ENCODE assay signal across 8 cellular contexts in genomic region chr12:10540776-10541205, GRCh38. TPM values are rescaled to one million over a fixed set of nuclear protein-coding genes. Genes with fewer than 3 reads are reported as not detected.
DNase-seq lines count a peak whose midpoint lies in the region; ATAC-seq and TF ChIP-seq lines count a peak whose summit lies in the region.

No MANE protein-coding gene starts in this region.

- no peak overlapping the region for H3K9ac ChIP-seq in SK-N-SH

- H3K4me1 ChIP-seq in SK-N-SH (ENCODE audit: control insufficient read depth in 1 of 2, insufficient read depth in 2 of 2, low read depth in 1 of 2, low read length in 1 of 2) (no peaks in the 10 kb centered on the region), HAP-1 (no peaks in the 10 kb centered on the region)

- TF ChIP-seq RAD21 in SK-N-SH (IDR thresholded peaks at IDR 0.05; ENCODE audit: low read length), result no peak

- H3K4me3 Mint-ChIP-seq in HFFc6, result no peak overlapping the region
- no peak overlapping the region for H3K4me3 Mint-ChIP-seq in WTC11

- peak; percentile 97 for ATAC-seq in GM18867 (IDR thresholded peaks at IDR 0.05; ENCODE audit: unreplicated experiment)
- no peak for ATAC-seq in WTC11

- H3K4me3 ChIP-seq in SK-N-SH (ENCODE audit: low read depth in 2 of 2, low read length in 1 of 2), result no peak overlapping the region
- no peak overlapping the region for H3K4me3 ChIP-seq in HAP-1

- H3K36me3 ChIP-seq in SK-N-SH (replicated peaks in 1 of 2; ENCODE audit: control insufficient read depth in 1 of 2, insufficient read depth in 2 of 2, low read length in 1 of 2), result no peaks in the 10 kb centered on the region
- no peaks in the 10 kb centered on the region for H3K36me3 ChIP-seq in HAP-1 (replicated peaks)

- H2AFZ ChIP-seq in SK-N-SH (ENCODE audit: low read depth), result no peak overlapping the region

- TF ChIP-seq EP300 in SK-N-SH (IDR thresholded peaks at IDR 0.05; ENCODE audit: borderline replicate concordance in 1 of 2, low read depth in 1 of 2, low read length in 1 of 2), result no peak

- no peak for TF ChIP-seq CTCF in HFFc6 (IDR thresholded peaks at IDR 0.05)
- TF ChIP-seq CTCF in SK-N-SH (IDR thresholded peaks at IDR 0.05), result no peak
- TF ChIP-seq CTCF in WTC11 (IDR thresholded peaks at IDR 0.05), result no peak

- H3K27ac Mint-ChIP-seq in HFFc6 (no peak overlapping the region), WTC11 (no peak overlapping the region)

- H3K4me1 Mint-ChIP-seq in HFFc6 (ENCODE audit: low read depth), result peaks cover 12% of the 10 kb centered on the region
- H3K4me1 Mint-ChIP-seq in WTC11, result peaks cover 4% of the 10 kb centered on the region

- in situ Hi-C loops in HAP-1 (cut with MboI; ENCODE audit: low sequenced_read_pairs), result no loop called here

- H4K20me1 ChIP-seq in SK-N-SH (ENCODE audit: insufficient read depth), result no peaks in the 10 kb centered on the region

- CTCF ChIA-PET in SK-N-SH (lab: Yijun Ruan, JAX) (no interaction called here), WTC11 (lab: Charles Lee) (interaction anchor here (0.5 kb wide), 1 partner anchor 300 kb away, joined by 4 read pairs; no protein-coding TSS in a partner anchor)

- H3K36me3 Mint-ChIP-seq in HFFc6 (ENCODE audit: low read depth) (no peaks in the 10 kb centered on the region), WTC11 (peaks cover 3% of the 10 kb centered on the region; the same call in 1 of the 2 replicates)

- H3K9me3 Mint-ChIP-seq in HFFc6 (no peaks in the 10 kb centered on the region), WTC11 (no peaks in the 10 kb centered on the region)

- H3K79me2 ChIP-seq in SK-N-SH (ENCODE audit: insufficient read depth), result no peaks in the 10 kb centered on the region

- DNase-seq in HFFc6, result peak; percentile 38
- peak; percentile 32 for DNase-seq in M059J (ENCODE audit: low read depth)
- peak; percentile 32 for DNase-seq in iris pigment epithelial cell (ENCODE audit: low read depth)
- no peak for DNase-seq in anterior cingulate cortex (lab: John Stamatoyannopoulos, UW)
- DNase-seq in SK-N-SH, result no peak
- no peak for DNase-seq in HAP-1 (ENCODE audit: low spot score in 2 of 2)
- DNase-seq in WTC11 (ENCODE audit: low spot score), result no peak

- no peaks in the 10 kb centered on the region; the same call in 1 of the 2 replicates for H3K27me3 ChIP-seq in SK-N-SH (ENCODE audit: insufficient read depth)
- H3K27me3 ChIP-seq in HAP-1 (ENCODE audit: low read depth), result peaks cover 4% of the 10 kb centered on the region; the same call in 1 of the 2 replicates

- POLR2A ChIA-PET in SK-N-SH (lab: Yijun Ruan, JAX) (no interaction called here), WTC11 (lab: Charles Lee) (no interaction called here)

- H3K4me2 ChIP-seq in SK-N-SH, result no peak overlapping the region

- H3K27me3 Mint-ChIP-seq in HFFc6 (ENCODE audit: insufficient read depth) (peaks cover 2% of the 10 kb centered on the region; the same call in 1 of the 2 replicates), WTC11 (ENCODE audit: low read depth) (no peaks in the 10 kb centered on the region)

- 3% methylated on average over 2 of the region's 2 CpGs for WGBS in SK-N-SH (ENCODE audit: low lambda C conversion rate)

- H3K27ac ChIP-seq in SK-N-SH (ENCODE audit: low read depth in 2 of 2, low read length in 1 of 2), result no peak overlapping the region

- no peaks in the 10 kb centered on the region for H3K9me2 ChIP-seq in SK-N-SH

- H3K9me3 ChIP-seq in SK-N-SH (no peaks in the 10 kb centered on the region), HAP-1 (no peaks in the 10 kb centered on the region)

- H3F3A ChIP-seq in SK-N-SH (replicated peaks; ENCODE audit: insufficient read depth), result no peaks in the 10 kb centered on the region

TF ChIP-seq in SK-N-SH, 30 proteins besides CTCF, POLR2A, EP300 and RAD21 (continues in another document):
- TF ChIP-seq CHD2 (IDR thresholded peaks at IDR 0.05; ENCODE audit: low read length, partially characterized antibody), result no peak
- TF ChIP-seq RFX5 (IDR thresholded peaks at IDR 0.05; ENCODE audit: low read length), result no peak
- no peak for TF ChIP-seq MEF2A (IDR thresholded peaks at IDR 0.05; ENCODE audit: borderline replicate concordance, low read depth)
- TF ChIP-seq ELF1 (IDR thresholded peaks at IDR 0.05), result no peak
- no peak for TF ChIP-seq YY1 (IDR thresholded peaks at IDR 0.05; ENCODE audit: low read depth)
- no peak for TF ChIP-seq TAF1 (IDR thresholded peaks at IDR 0.05; ENCODE audit: borderline replicate concordance, low read depth, low read length)
- TF ChIP-seq GABPA (IDR thresholded peaks at IDR 0.05; ENCODE audit: low read depth), result no peak
- no peak for TF ChIP-seq MXI1 (IDR thresholded peaks at IDR 0.05; ENCODE audit: low read depth, low read length)
- TF ChIP-seq RCOR1 (IDR thresholded peaks at IDR 0.05; ENCODE audit: low read length), result no peak
- TF ChIP-seq NFIC (IDR thresholded peaks at IDR 0.05; ENCODE audit: borderline replicate concordance), result no peak
- TF ChIP-seq TEAD4 (IDR thresholded peaks at IDR 0.05; ENCODE audit: borderline replicate concordance, insufficient read depth), result no peak
- no peak for TF ChIP-seq JUND (IDR thresholded peaks at IDR 0.05)
- no peak for TF ChIP-seq ZBTB33 (IDR thresholded peaks at IDR 0.05; ENCODE audit: borderline replicate concordance, low read depth)
- TF ChIP-seq FOSL2 (IDR thresholded peaks at IDR 0.05; ENCODE audit: borderline replicate concordance, low read depth), result no peak

TF ChIP-seq in WTC11, 78 proteins besides CTCF, POLR2A, EP300 and RAD21 (continues in another document):
- TF ChIP-seq GTF2I (CRISPR knock-in tag; conservative IDR thresholded peaks at IDR 0.05) (no peak), NFE2L1 (CRISPR knock-in tag; IDR thresholded peaks at IDR 0.05) (no peak), ZBTB21 (CRISPR knock-in tag; IDR thresholded peaks at IDR 0.05; ENCODE audit: borderline replicate concordance) (no peak), NR3C1 (CRISPR knock-in tag; conservative IDR thresholded peaks at IDR 0.05; ENCODE audit: low read depth) (no peak), IRF2 (CRISPR knock-in tag; IDR thresholded peaks at IDR 0.05; ENCODE audit: borderline replicate concordance, low read depth) (no peak)
- TF ChIP-seq, protein P1, sequence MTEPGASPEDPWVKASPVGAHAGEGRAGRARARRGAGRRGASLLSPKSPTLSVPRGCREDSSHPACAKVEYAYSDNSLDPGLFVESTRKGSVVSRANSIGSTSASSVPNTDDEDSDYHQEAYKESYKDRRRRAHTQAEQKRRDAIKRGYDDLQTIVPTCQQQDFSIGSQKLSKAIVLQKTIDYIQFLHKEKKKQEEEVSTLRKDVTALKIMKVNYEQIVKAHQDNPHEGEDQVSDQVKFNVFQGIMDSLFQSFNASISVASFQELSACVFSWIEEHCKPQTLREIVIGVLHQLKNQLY (CRISPR knock-in tag; IDR thresholded peaks at IDR 0.05), result no peak
- TF ChIP-seq, protein P2, sequence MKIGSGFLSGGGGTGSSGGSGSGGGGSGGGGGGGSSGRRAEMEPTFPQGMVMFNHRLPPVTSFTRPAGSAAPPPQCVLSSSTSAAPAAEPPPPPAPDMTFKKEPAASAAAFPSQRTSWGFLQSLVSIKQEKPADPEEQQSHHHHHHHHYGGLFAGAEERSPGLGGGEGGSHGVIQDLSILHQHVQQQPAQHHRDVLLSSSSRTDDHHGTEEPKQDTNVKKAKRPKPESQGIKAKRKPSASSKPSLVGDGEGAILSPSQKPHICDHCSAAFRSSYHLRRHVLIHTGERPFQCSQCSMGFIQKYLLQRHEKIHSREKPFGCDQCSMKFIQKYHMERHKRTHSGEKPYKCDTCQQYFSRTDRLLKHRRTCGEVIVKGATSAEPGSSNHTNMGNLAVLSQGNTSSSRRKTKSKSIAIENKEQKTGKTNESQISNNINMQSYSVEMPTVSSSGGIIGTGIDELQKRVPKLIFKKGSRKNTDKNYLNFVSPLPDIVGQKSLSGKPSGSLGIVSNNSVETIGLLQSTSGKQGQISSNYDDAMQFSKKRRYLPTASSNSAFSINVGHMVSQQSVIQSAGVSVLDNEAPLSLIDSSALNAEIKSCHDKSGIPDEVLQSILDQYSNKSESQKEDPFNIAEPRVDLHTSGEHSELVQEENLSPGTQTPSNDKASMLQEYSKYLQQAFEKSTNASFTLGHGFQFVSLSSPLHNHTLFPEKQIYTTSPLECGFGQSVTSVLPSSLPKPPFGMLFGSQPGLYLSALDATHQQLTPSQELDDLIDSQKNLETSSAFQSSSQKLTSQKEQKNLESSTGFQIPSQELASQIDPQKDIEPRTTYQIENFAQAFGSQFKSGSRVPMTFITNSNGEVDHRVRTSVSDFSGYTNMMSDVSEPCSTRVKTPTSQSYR (CRISPR knock-in tag; IDR thresholded peaks at IDR 0.05), result no peak
- TF ChIP-seq, protein P3, sequence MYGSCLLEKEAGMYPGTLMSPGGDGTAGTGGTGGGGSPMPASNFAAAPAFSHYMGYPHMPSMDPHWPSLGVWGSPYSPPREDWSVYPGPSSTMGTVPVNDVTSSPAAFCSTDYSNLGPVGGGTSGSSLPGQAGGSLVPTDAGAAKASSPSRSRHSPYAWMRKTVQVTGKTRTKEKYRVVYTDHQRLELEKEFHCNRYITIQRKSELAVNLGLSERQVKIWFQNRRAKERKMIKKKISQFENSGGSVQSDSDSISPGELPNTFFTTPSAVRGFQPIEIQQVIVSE (CRISPR knock-in tag; IDR thresholded peaks at IDR 0.05; ENCODE audit: borderline replicate concordance), result no peak
- TF ChIP-seq, protein P4, sequence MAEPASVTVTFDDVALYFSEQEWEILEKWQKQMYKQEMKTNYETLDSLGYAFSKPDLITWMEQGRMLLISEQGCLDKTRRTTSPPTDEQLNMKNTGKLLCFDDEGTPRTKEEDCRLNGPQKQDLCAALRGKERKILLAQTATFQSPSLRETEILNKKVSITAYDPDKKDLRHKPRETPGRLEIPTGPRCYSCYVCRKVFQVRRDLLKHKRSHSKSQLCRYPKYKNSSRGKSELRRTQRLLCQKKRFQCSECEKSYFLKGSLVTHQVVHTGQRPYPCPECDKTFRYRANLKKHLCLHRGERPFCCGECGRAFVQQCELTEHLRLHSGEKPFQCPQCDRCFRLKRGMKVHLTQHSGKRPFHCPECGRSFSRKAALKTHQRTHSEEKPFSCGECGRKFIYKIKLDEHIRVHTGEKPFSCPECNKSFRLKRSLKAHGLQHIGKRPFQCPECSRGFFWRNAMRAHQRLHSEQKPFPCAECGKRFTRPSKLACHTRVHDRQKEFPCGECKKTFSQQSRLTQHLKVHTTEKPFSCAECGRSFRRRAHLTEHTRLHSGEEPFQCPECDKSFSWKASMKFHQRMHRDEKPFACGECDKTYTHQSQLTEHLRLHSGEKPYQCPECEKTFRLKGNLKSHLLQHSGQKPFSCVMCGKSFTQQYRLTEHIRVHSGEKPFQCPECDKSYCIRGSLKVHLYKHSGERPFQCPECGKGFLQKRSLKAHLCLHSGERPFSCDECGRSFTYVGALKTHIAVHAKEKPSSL (CRISPR knock-in tag; conservative IDR thresholded peaks at IDR 0.05), result no peak

RNA-seq across cellular contexts. Expression of gene EIF2S3B, which starts 35.1 kb away (rescaled TPM):
- under 1 TPM; 0.43 to 0.81 (median 0.54) TPM for total RNA-seq in HFFc6 (2021; fragmentation: NEBNext Ultra II Directional; extraction: Animal tissue kit (Norgen Biotek cat#: 25700))
- total RNA-seq in M059J (2014; rRNA removed; shearing (Covaris generic)), result 0.64 and 1.1 TPM in 2 replicates
- polyA plus RNA-seq in SK-N-SH (2012; rRNA removed), result 0.07 and 0.16 TPM in 2 replicates
- 0.51 and 1.2 TPM in 2 replicates for polyA plus RNA-seq in SK-N-SH (2012; cell fraction: cytosol; rRNA removed)
- polyA plus RNA-seq in SK-N-SH (2012; cell fraction: nucleus; rRNA removed), result 0.43 and 0.92 TPM in 2 replicates
- 0.55 to 1.0 TPM (median 0.69 TPM) in 3 replicates for total RNA-seq in WTC11 (2021)

Comparison
In these comparisons a context has a peak if more than half of its experiments do, and no peak if none do; other contexts are left out.
1. DNase-seq: peak in HFFc6 (single experiment), M059J (single experiment) and iris pigment epithelial cell (single experiment); none in anterior cingulate cortex (0 of 58), SK-N-SH (single experiment), HAP-1 (0 of 2) and WTC11 (single experiment).